In genomic region chr19:33376931-33377557, GRCh38 we compare ENCODE assay signal across 9 cellular contexts. TPM values are rescaled to one million over a fixed set of nuclear protein-coding genes. Genes with fewer than 3 reads are reported as not detected.
DNase-seq lines count a peak whose midpoint lies in the region; ATAC-seq, FAIRE-seq and TF ChIP-seq lines count a peak whose summit lies in the region.
"Had no signal": no experiment of that assay in that cellular context is flagged by ENCODE, and none has a peak within 500 bp of the region (broad histone marks: within the 10 kb centered on the region; RNA-seq: fewer than 3 reads in every experiment).

No MANE protein-coding gene starts in this region.

- intact Hi-C loops in heart left ventricle (cut with DNase I) (loop anchor here in 5 of 10 donors (2.0 to 10.0 kb wide), 3 partner anchors 14 to 75 kb away; partner anchors contain the start of gene CEBPA (in 3 of the 5)), cardiac septum (cut with DNase I) (no loop called here), uterus (cut with DNase I; ENCODE audit: low total_unique reads) (no loop called here), body of pancreas (cut with DNase I) (no loop called here)

- no peak overlapping the region for H3K27ac Mint-ChIP-seq in activated CD4-positive, alpha-beta T cell treated with anti-CD3 and anti-CD28 coated beads, Interleukin-2, amount 10 ng/mL, durations not matched to agents 7 days and 5 days

- H3K27ac ChIP-seq in heart left ventricle (peak overlapping the region in 11 of 12 donors; percentile 13 to 99 (median 48)), mucosa of rectum (ENCODE audit: low read depth in 2 of 2, low read length in 2 of 2) (peak overlapping the region; percentile 98), uterus (peak overlapping the region; percentile 4 to 100), body of pancreas (peak overlapping the region in 1 of 4 donors; percentile 27)

- no peak for TF ChIP-seq POLR2A in heart left ventricle (IDR thresholded peaks at IDR 0.05)
- TF ChIP-seq POLR2A in uterus (IDR thresholded peaks at IDR 0.05), result no peak
- no peak for TF ChIP-seq POLR2A in body of pancreas (IDR thresholded peaks at IDR 0.05)

- no peak for FAIRE-seq in bronchial epithelial cell (lab: Jason Lieb, UNC)

- H3K27me3 Mint-ChIP-seq in activated CD4-positive, alpha-beta T cell treated with anti-CD3 and anti-CD28 coated beads, Interleukin-2, amount 10 ng/mL, durations not matched to agents 7 days and 5 days, result no peaks in the 10 kb centered on the region
- H3K27me3 Mint-ChIP-seq: central memory CD8-positive, alpha-beta T cell had no signal

- TF ChIP-seq CTCF in heart left ventricle (IDR thresholded peaks at IDR 0.05) (no peak), bronchial epithelial cell (IDR thresholded peaks at IDR 0.05; ENCODE audit: insufficient read depth, low read length, severe bottlenecking) (no peak), uterus (IDR thresholded peaks at IDR 0.05) (no peak), body of pancreas (IDR thresholded peaks at IDR 0.05) (no peak)

- H3K9me3 ChIP-seq in heart left ventricle, result no peaks in the 10 kb centered on the region
- no peaks in the 10 kb centered on the region for H3K9me3 ChIP-seq in mucosa of rectum (ENCODE audit: control insufficient read depth in 2 of 2, low read length in 2 of 2)
- no peaks in the 10 kb centered on the region for H3K9me3 ChIP-seq in uterus
- no peaks in the 10 kb centered on the region for H3K9me3 ChIP-seq in body of pancreas

- POLR2A ChIA-PET in activated CD4-positive, alpha-beta T cell treated with anti-CD3 and anti-CD28 coated beads, Interleukin-2, amount 10 ng/mL, durations not matched to agents 7 days and 5 days (lab: Charles Lee), result no interaction called here

- CTCF ChIA-PET in activated CD4-positive, alpha-beta T cell treated with anti-CD3 and anti-CD28 coated beads, Interleukin-2, amount 10 ng/mL, durations not matched to agents 7 days and 5 days (lab: Charles Lee), result interaction anchor here (0.7 to 1.1 kb wide), 2 partner anchors 119 to 401 kb away, joined by 3 to 4 read pairs; no protein-coding TSS in a partner anchor

- H3K36me3 Mint-ChIP-seq in activated CD4-positive, alpha-beta T cell treated with anti-CD3 and anti-CD28 coated beads, Interleukin-2, amount 10 ng/mL, durations not matched to agents 7 days and 5 days (ENCODE audit: low read depth), result peaks cover 32% of the 10 kb centered on the region

- peaks cover 0 to 29% (median 24%) of the 10 kb centered on the region in 9 donors for H3K36me3 ChIP-seq in heart left ventricle
- peaks cover 12% of the 10 kb centered on the region for H3K36me3 ChIP-seq in bronchial epithelial cell (ENCODE audit: control insufficient read depth, insufficient read depth, low read length)
- peaks cover 7 to 10% of the 10 kb centered on the region in 2 donors for H3K36me3 ChIP-seq in mucosa of rectum (ENCODE audit: control insufficient read depth in 2 of 2, insufficient read depth in 2 of 2, low read length in 2 of 2)
- H3K36me3 ChIP-seq in uterus, result no peaks in the 10 kb centered on the region
- no peaks in the 10 kb centered on the region for H3K36me3 ChIP-seq in body of pancreas (replicated peaks in 1 of 2; ENCODE audit: insufficient read depth in 1 of 2, low read depth in 2 of 2)

- no peak overlapping the region for H3K4me3 ChIP-seq in heart left ventricle
- no peak overlapping the region for H3K4me3 ChIP-seq in bronchial epithelial cell (ENCODE audit: low read depth, low read length)
- peak overlapping the region in 1 of 2 donors; percentile 33 for H3K4me3 ChIP-seq in mucosa of rectum (ENCODE audit: low read length in 2 of 2)
- no peak overlapping the region for H3K4me3 ChIP-seq in uterus
- no peak overlapping the region for H3K4me3 ChIP-seq in body of pancreas

- no peaks in the 10 kb centered on the region for H3K9me3 Mint-ChIP-seq in activated CD4-positive, alpha-beta T cell treated with anti-CD3 and anti-CD28 coated beads, Interleukin-2, amount 10 ng/mL, durations not matched to agents 7 days and 5 days
- H3K9me3 Mint-ChIP-seq: central memory CD8-positive, alpha-beta T cell had no signal

- H3K4me3 Mint-ChIP-seq in activated CD4-positive, alpha-beta T cell treated with anti-CD3 and anti-CD28 coated beads, Interleukin-2, amount 10 ng/mL, durations not matched to agents 7 days and 5 days, result no peak overlapping the region

- peak overlapping the region in 1 of 2 donors; percentile 9 for H3K9ac ChIP-seq in mucosa of rectum (ENCODE audit: low read depth in 1 of 2, low read length in 2 of 2)

- H3K4me1 ChIP-seq in heart left ventricle, result peaks cover 4 to 65% (median 30%) of the 10 kb centered on the region in 12 donors
- H3K4me1 ChIP-seq in mucosa of rectum (ENCODE audit: control insufficient read depth in 2 of 2, insufficient read depth in 2 of 2, low read length in 2 of 2), result peaks cover 26 to 34% of the 10 kb centered on the region in 2 donors
- peaks cover 0 to 9% of the 10 kb centered on the region in 2 donors for H3K4me1 ChIP-seq in uterus
- H3K4me1 ChIP-seq in body of pancreas, result peaks cover 62% of the 10 kb centered on the region

- peaks cover 51% of the 10 kb centered on the region for H3K4me1 Mint-ChIP-seq in activated CD4-positive, alpha-beta T cell treated with anti-CD3 and anti-CD28 coated beads, Interleukin-2, amount 10 ng/mL, durations not matched to agents 7 days and 5 days

- whole genome bisulfite sequencing in heart left ventricle, 4 donors, result 68 to 76% (median 70%) methylated on average over 7 of the region's 7 CpGs
- WGBS in body of pancreas, 2 donors, result 64 to 73% methylated on average over 7 of the region's 7 CpGs

- DNase-seq in heart left ventricle, result no peak
- DNase-seq in cardiac septum (ENCODE audit: low spot score), result no peak
- DNase-seq in bronchial epithelial cell (ENCODE audit: low read depth), result peak; percentile 96
- no peak for DNase-seq in uterus
- no peak for DNase-seq in activated CD8-positive, alpha-beta memory T cell treated with anti-CD3 and anti-CD28 coated beads for 24 hours
- DNase-seq in body of pancreas, result no peak
- DNase-seq in activated CD4-positive, alpha-beta T cell treated with anti-CD3 and anti-CD28 coated beads, Interleukin-2, amount 10 ng/mL, durations not matched to agents 7 days and 5 days, result no peak

- H3K27me3 ChIP-seq in heart left ventricle, result no peaks in the 10 kb centered on the region
- no peaks in the 10 kb centered on the region for H3K27me3 ChIP-seq in bronchial epithelial cell (ENCODE audit: control insufficient read depth, insufficient read depth, low read length)
- H3K27me3 ChIP-seq in mucosa of rectum (ENCODE audit: control insufficient read depth in 2 of 2, insufficient read depth in 2 of 2, low read length in 2 of 2), result no peaks in the 10 kb centered on the region
- H3K27me3 ChIP-seq in uterus, result no peaks in the 10 kb centered on the region
- H3K27me3 ChIP-seq in body of pancreas, result no peaks in the 10 kb centered on the region

- ATAC-seq in heart left ventricle, result no peak
- no peak for ATAC-seq in body of pancreas

RNA-seq across cellular contexts. Expression of gene CEBPG, which starts 3.5 kb away (rescaled TPM):
- 10 to 100 TPM; 11.8 to 18.3 (median 14.7) TPM for total RNA-seq in heart left ventricle
- polyA plus RNA-seq in heart left ventricle, result 10 to 100 TPM; 12.4 to 30.7 TPM
- 17.3 TPM for total RNA-seq in cardiac septum
- total RNA-seq in bronchial epithelial cell, result 124 and 128 TPM in 2 replicates
- total RNA-seq in uterus, result 10 to 100 TPM; 10.3 to 33.3 (median 25.5) TPM
- 10 to 100 TPM; 13.2 to 16.3 TPM for total RNA-seq in body of pancreas
- 10 to 100 TPM; 24.0 to 24.4 TPM for total RNA-seq in activated CD4-positive, alpha-beta T cell treated with anti-CD3 and anti-CD28 coated beads, Interleukin-2, amount 10 ng/mL, durations not matched to agents 7 days and 5 days
